In genomic region chr2:86442642-86443005, GRCh38 we compare ENCODE assay signal across 8 cellular contexts. TPM values are rescaled to one million over a fixed set of nuclear protein-coding genes. Genes with fewer than 3 reads are reported as not detected.
DNase-seq lines count a peak whose midpoint lies in the region; TF ChIP-seq lines count a peak whose summit lies in the region.

No MANE protein-coding gene starts in this region.

- peak; percentile 18 for TF ChIP-seq CTCF in left ventricle myocardium inferior (IDR thresholded peaks at IDR 0.05; ENCODE audit: borderline replicate concordance)
- TF ChIP-seq CTCF in progenitor cell of endocrine pancreas (IDR thresholded peaks at IDR 0.05; ENCODE audit: unreplicated experiment): no peak

- peak; percentile 42 for DNase-seq in GF-D8 (lab: John Stamatoyannopoulos, UW)
- peak; percentile 92 to 94 for DNase-seq in HAP-1 (ENCODE audit: low spot score in 2 of 2)
- DNase-seq in MG63: peak; percentile 83
- DNase-seq in T-helper 1 cell: peak; percentile 58 to 87 (median 74)
- peak in 52 of 56 donors; percentile 12 to 94 (median 67) for DNase-seq in amygdala (lab: John Stamatoyannopoulos, UW)
- peak; percentile 73 for DNase-seq in left ventricle myocardium inferior
- DNase-seq in progenitor cell of endocrine pancreas (ENCODE audit: low spot score, unreplicated experiment): no peak

- H3K27ac ChIP-seq in left ventricle myocardium inferior (replicated peaks) (peak overlapping the region; percentile 99), urinary bladder (ENCODE audit: low read depth) (peak overlapping the region; percentile 86)

- H3K27me3 Mint-ChIP-seq in progenitor cell of endocrine pancreas: no peaks in the 10 kb centered on the region

- H3K4me1 ChIP-seq in HAP-1 (peaks cover 8% of the 10 kb centered on the region), left ventricle myocardium inferior (peaks cover 56% of the 10 kb centered on the region), urinary bladder (ENCODE audit: insufficient read depth) (no peaks in the 10 kb centered on the region)

- intact Hi-C loops in left ventricle myocardium inferior (cut with micrococcal nuclease): no loop called here

- H3K27ac Mint-ChIP-seq in progenitor cell of endocrine pancreas: peak overlapping the region; percentile 94

- peaks cover 11% of the 10 kb centered on the region; the same call in 1 of the 2 replicates for H3K36me3 ChIP-seq in HAP-1 (replicated peaks)
- peaks cover 43% of the 10 kb centered on the region for H3K36me3 ChIP-seq in MG63
- H3K36me3 ChIP-seq in left ventricle myocardium inferior: peaks cover 5% of the 10 kb centered on the region
- peaks cover 1% of the 10 kb centered on the region for H3K36me3 ChIP-seq in urinary bladder (ENCODE audit: insufficient read depth)

- peaks cover 20% of the 10 kb centered on the region for H3K9me3 Mint-ChIP-seq in progenitor cell of endocrine pancreas (ENCODE audit: low read depth)

- in situ Hi-C loops in HAP-1 (cut with MboI; ENCODE audit: low sequenced_read_pairs): loop anchor here (10.0 kb wide), 1 partner anchor 248 kb away; the partner anchor contains the start of genes IMMT and MRPL35

- no peaks in the 10 kb centered on the region for H3K27me3 ChIP-seq in HAP-1 (ENCODE audit: low read depth)
- H3K27me3 ChIP-seq in MG63: no peaks in the 10 kb centered on the region
- H3K27me3 ChIP-seq in left ventricle myocardium inferior (ENCODE audit: low read depth): no peaks in the 10 kb centered on the region

- H3K4me3 Mint-ChIP-seq in progenitor cell of endocrine pancreas (ENCODE audit: low read depth): peak overlapping the region; percentile 89

- H3K9me3 ChIP-seq in HAP-1 (peaks cover 11% of the 10 kb centered on the region), MG63 (peaks cover 21% of the 10 kb centered on the region), left ventricle myocardium inferior (replicated peaks) (peaks cover 30% of the 10 kb centered on the region)

- H3K4me3 ChIP-seq in HAP-1 (peak overlapping the region; percentile 45), MG63 (peak overlapping the region; percentile 69), left ventricle myocardium inferior (peak overlapping the region; percentile 81), urinary bladder (ENCODE audit: low read depth, low read length) (peak overlapping the region; percentile 87)

- WGBS in urinary bladder: under 1% methylated on average over 5 of the region's 5 CpGs

- H3K4me1 Mint-ChIP-seq in progenitor cell of endocrine pancreas (ENCODE audit: low read depth): peaks cover 15% of the 10 kb centered on the region

- H3K36me3 Mint-ChIP-seq in progenitor cell of endocrine pancreas (ENCODE audit: insufficient read depth): peaks cover 17% of the 10 kb centered on the region

RNA-seq across cellular contexts. Expression of gene KDM3A, which starts 1.5 kb away (rescaled TPM):
- total RNA-seq in MG63 (2014; rRNA removed; shearing (Covaris generic); ENCODE audit: low replicate concordance): 12.5 and 27.9 TPM in 2 replicates
- total RNA-seq in left ventricle myocardium inferior (36.2 TPM), progenitor cell of endocrine pancreas (73.7 and 75.5 TPM in 2 replicates), urinary bladder (72.6 TPM)
- polyA plus RNA-seq in urinary bladder: 30.2 TPM
